10 cellular contexts compared by ENCODE assay signal in the genomic region with DNA sequence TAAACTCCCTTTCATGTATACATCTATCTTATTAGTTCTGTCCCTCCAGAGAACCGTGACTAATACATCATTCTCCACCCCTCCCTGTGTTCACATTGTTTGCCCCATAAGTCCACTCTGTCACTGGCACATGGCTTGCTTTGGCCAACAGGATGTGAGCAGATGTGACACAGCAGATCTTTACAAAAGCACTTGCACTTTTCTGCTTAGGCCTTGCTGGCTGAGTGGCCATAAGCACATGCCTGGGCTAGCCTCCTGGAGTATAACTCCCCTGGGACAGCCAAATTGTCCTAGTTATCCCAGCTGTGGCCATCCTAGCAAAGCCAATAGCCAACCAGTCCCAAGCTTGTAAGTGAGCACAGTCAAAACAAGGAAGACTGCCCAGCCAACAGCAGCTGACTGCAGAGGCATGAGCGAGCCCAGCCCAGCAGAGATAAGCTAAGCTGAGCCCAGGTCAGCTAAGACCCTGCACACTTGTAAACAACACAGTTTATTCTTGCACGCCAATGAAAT. TPM values are rescaled to one million over a fixed set of nuclear protein-coding genes. Genes with fewer than 3 reads are reported as not detected.
DNase-seq lines count a peak whose midpoint lies in the region; ATAC-seq and TF ChIP-seq lines count a peak whose summit lies in the region.
"Had no signal": no experiment of that assay in that cellular context is flagged by ENCODE, and none has a peak within 500 bp of the region (broad histone marks: within the 10 kb centered on the region; RNA-seq: fewer than 3 reads in every experiment).

No MANE protein-coding gene starts in this region.

- no peak overlapping the region for H3K4me2 ChIP-seq in GM23338

- peaks cover 5% of the 10 kb centered on the region for H3K27me3 Mint-ChIP-seq in GM23338 (ENCODE audit: insufficient read depth, low read depth, poor library complexity)
- peaks cover 31% of the 10 kb centered on the region for H3K27me3 Mint-ChIP-seq in activated CD4-positive, alpha-beta T cell treated with anti-CD3 and anti-CD28 coated beads, Interleukin-2, amount 10 ng/mL, durations not matched to agents 24 days and 14 days

- H3K36me3 ChIP-seq in GM23338 (ENCODE audit: insufficient read depth), result no peaks in the 10 kb centered on the region

- intact Hi-C loops in activated CD4-positive, alpha-beta T cell treated with anti-CD3 and anti-CD28 coated beads, Interleukin-2, amount 10 ng/mL, durations not matched to agents 24 days and 14 days (cut with micrococcal nuclease), result no loop called here

- H3K79me2 ChIP-seq in GM23338 (replicated peaks; ENCODE audit: insufficient read depth), result no peaks in the 10 kb centered on the region

- H3K4me3 Mint-ChIP-seq in GM23338, result no peak overlapping the region
- H3K4me3 Mint-ChIP-seq in activated CD4-positive, alpha-beta T cell treated with anti-CD3 and anti-CD28 coated beads, Interleukin-2, amount 10 ng/mL, durations not matched to agents 24 days and 14 days, result no peak overlapping the region
- H3K4me3 Mint-ChIP-seq: activated CD4-positive, alpha-beta memory T cell treated with anti-CD3 and anti-CD28 coated beads for 36 hours had no signal

- no peaks in the 10 kb centered on the region for H3K36me3 Mint-ChIP-seq in GM23338 (ENCODE audit: low read depth)
- no peaks in the 10 kb centered on the region for H3K36me3 Mint-ChIP-seq in activated CD4-positive, alpha-beta T cell treated with anti-CD3 and anti-CD28 coated beads, Interleukin-2, amount 10 ng/mL, durations not matched to agents 24 days and 14 days (ENCODE audit: low read depth)
- H3K36me3 Mint-ChIP-seq: activated CD4-positive, alpha-beta memory T cell treated with anti-CD3 and anti-CD28 coated beads for 36 hours had no signal

- H3K9me3 Mint-ChIP-seq in GM23338, result peaks cover 3% of the 10 kb centered on the region; the same call in 1 of the 3 replicates
- peaks cover 4% of the 10 kb centered on the region for H3K9me3 Mint-ChIP-seq in activated CD4-positive, alpha-beta T cell treated with anti-CD3 and anti-CD28 coated beads, Interleukin-2, amount 10 ng/mL, durations not matched to agents 24 days and 14 days
- H3K9me3 Mint-ChIP-seq: activated CD4-positive, alpha-beta memory T cell treated with anti-CD3 and anti-CD28 coated beads for 36 hours had no signal

- H2AFZ ChIP-seq in GM23338, result peak overlapping the region; percentile 63; the same call in 1 of the 2 replicates

- no peak overlapping the region for H3K27ac ChIP-seq in GM23338 (ENCODE audit: low read depth)

- H3K4me1 Mint-ChIP-seq in GM23338, result peaks cover 18% of the 10 kb centered on the region
- no peaks in the 10 kb centered on the region for H3K4me1 Mint-ChIP-seq in activated CD4-positive, alpha-beta T cell treated with anti-CD3 and anti-CD28 coated beads, Interleukin-2, amount 10 ng/mL, durations not matched to agents 24 days and 14 days

- H3K27me3 ChIP-seq in GM23338 (ENCODE audit: insufficient read depth), result no peaks in the 10 kb centered on the region

- no peak for TF ChIP-seq CTCF in GM23338 (conservative IDR thresholded peaks at IDR 0.05; ENCODE audit: low read depth in 2 of 2)

- no peak overlapping the region for H3K4me3 ChIP-seq in GM23338

- ATAC-seq in GM23338, result no peak
- ATAC-seq in GM21390 (IDR thresholded peaks at IDR 0.05; ENCODE audit: unreplicated experiment), result no peak

- H3K4me1 ChIP-seq in GM23338 (ENCODE audit: insufficient read depth), result peaks cover 11% of the 10 kb centered on the region
- H3K4me1 ChIP-seq: Caco-2 had no signal

- peaks cover 11% of the 10 kb centered on the region; the same call in 1 of the 2 replicates for H3K9me2 ChIP-seq in GM23338 (ENCODE audit: insufficient read depth)

- in situ Hi-C loops in Caki2 (cut with HindIII; ENCODE audit: low pct_unique_long_range_greater_than_20kb, low sequenced_read_pairs), result no loop called here

- DNase-seq in Caki2 (ENCODE audit: low read depth) (peak; percentile 56), GM23338 (ENCODE audit: low spot score) (no peak), NCI-H82 treated with DMSO at 0.1 percent for 48 hours (lab: John Stamatoyannopoulos, UW; ENCODE audit: unreplicated experiment) (peak; percentile 71), glomerular visceral epithelial cell (ENCODE audit: extremely low spot score) (peak; percentile 21), islet precursor cell (no peak), HuH-7.5 (ENCODE audit: low spot score) (no peak)
- no peak for DNase-seq in activated CD4-positive, alpha-beta T cell treated with anti-CD3 and anti-CD28 coated beads, Interleukin-2, amount 10 ng/mL, durations not matched to agents 24 days and 14 days
- DNase-seq: activated CD4-positive, alpha-beta memory T cell treated with anti-CD3 and anti-CD28 coated beads for 36 hours; Caco-2 had no signal

- H3F3A ChIP-seq in GM23338 (replicated peaks; ENCODE audit: low read depth), result no peaks in the 10 kb centered on the region

- no peaks in the 10 kb centered on the region for H4K20me1 ChIP-seq in GM23338 (replicated peaks; ENCODE audit: insufficient read depth)

- no peak overlapping the region for H3K27ac Mint-ChIP-seq in GM23338
- H3K27ac Mint-ChIP-seq in activated CD4-positive, alpha-beta T cell treated with anti-CD3 and anti-CD28 coated beads, Interleukin-2, amount 10 ng/mL, durations not matched to agents 24 days and 14 days, result no peak overlapping the region
- H3K27ac Mint-ChIP-seq: activated CD4-positive, alpha-beta memory T cell treated with anti-CD3 and anti-CD28 coated beads for 36 hours had no signal

TF ChIP-seq in GM23338, 12 proteins besides CTCF, POLR2A, EP300 and RAD21 (continues in another document):
- TF ChIP-seq, protein P1, sequence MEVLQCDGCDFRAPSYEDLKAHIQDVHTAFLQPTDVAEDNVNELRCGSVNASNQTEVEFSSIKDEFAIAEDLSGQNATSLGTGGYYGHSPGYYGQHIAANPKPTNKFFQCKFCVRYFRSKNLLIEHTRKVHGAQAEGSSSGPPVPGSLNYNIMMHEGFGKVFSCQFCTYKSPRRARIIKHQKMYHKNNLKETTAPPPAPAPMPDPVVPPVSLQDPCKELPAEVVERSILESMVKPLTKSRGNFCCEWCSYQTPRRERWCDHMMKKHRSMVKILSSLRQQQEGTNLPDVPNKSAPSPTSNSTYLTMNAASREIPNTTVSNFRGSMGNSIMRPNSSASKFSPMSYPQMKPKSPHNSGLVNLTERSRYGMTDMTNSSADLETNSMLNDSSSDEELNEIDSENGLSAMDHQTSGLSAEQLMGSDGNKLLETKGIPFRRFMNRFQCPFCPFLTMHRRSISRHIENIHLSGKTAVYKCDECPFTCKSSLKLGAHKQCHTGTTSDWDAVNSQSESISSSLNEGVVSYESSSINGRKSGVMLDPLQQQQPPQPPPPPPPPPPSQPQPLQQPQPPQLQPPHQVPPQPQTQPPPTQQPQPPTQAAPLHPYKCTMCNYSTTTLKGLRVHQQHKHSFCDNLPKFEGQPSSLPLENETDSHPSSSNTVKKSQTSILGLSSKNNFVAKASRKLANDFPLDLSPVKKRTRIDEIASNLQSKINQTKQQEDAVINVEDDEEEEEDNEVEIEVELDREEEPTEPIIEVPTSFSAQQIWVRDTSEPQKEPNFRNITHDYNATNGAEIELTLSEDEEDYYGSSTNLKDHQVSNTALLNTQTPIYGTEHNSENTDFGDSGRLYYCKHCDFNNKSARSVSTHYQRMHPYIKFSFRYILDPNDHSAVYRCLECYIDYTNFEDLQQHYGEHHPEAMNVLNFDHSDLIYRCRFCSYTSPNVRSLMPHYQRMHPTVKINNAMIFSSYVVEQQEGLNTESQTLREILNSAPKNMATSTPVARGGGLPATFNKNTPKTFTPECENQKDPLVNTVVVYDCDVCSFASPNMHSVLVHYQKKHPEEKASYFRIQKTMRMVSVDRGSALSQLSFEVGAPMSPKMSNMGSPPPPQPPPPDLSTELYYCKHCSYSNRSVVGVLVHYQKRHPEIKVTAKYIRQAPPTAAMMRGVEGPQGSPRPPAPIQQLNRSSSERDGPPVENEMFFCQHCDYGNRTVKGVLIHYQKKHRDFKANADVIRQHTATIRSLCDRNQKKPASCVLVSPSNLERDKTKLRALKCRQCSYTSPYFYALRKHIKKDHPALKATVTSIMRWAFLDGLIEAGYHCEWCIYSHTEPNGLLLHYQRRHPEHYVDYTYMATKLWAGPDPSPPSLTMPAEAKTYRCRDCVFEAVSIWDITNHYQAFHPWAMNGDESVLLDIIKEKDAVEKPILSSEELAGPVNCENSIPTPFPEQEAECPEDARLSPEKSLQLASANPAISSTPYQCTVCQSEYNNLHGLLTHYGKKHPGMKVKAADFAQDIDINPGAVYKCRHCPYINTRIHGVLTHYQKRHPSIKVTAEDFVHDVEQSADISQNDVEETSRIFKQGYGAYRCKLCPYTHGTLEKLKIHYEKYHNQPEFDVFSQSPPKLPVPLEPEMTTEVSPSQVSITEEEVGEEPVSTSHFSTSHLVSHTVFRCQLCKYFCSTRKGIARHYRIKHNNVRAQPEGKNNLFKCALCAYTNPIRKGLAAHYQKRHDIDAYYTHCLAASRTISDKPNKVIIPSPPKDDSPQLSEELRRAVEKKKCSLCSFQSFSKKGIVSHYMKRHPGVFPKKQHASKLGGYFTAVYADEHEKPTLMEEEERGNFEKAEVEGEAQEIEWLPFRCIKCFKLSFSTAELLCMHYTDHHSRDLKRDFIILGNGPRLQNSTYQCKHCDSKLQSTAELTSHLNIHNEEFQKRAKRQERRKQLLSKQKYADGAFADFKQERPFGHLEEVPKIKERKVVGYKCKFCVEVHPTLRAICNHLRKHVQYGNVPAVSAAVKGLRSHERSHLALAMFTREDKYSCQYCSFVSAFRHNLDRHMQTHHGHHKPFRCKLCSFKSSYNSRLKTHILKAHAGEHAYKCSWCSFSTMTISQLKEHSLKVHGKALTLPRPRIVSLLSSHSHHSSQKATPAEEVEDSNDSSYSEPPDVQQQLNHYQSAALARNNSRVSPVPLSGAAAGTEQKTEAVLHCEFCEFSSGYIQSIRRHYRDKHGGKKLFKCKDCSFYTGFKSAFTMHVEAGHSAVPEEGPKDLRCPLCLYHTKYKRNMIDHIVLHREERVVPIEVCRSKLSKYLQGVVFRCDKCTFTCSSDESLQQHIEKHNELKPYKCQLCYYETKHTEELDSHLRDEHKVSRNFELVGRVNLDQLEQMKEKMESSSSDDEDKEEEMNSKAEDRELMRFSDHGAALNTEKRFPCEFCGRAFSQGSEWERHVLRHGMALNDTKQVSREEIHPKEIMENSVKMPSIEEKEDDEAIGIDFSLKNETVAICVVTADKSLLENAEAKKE (CRISPR knock-in tag; IDR thresholded peaks at IDR 0.05), result no peak
- TF ChIP-seq ZNF331 (CRISPR knock-in tag; IDR thresholded peaks at IDR 0.05; ENCODE audit: low read depth), result no peak
- TF ChIP-seq JUNB (IDR thresholded peaks at IDR 0.05; ENCODE audit: unreplicated experiment), result no peak
- TF ChIP-seq POLR2AphosphoS5 (IDR thresholded peaks at IDR 0.05; ENCODE audit: low read depth), result no peak
- TF ChIP-seq NANOG (IDR thresholded peaks at IDR 0.05; ENCODE audit: borderline replicate concordance), result no peak
- TF ChIP-seq CREB1 (CRISPR knock-in tag; IDR thresholded peaks at IDR 0.05; ENCODE audit: low read depth), result no peak

RNA-seq across cellular contexts. Expression of a gene that starts 9.7 kb away (rescaled TPM):
- total RNA-seq in Caki2 (2014; rRNA removed; shearing (Covaris generic); ENCODE audit: low replicate concordance), result 185 and 189 TPM in 2 replicates
- 139 and 140 TPM in 2 replicates for total RNA-seq in GM23338 (2014; rRNA removed; shearing (Covaris generic))
- 104 and 107 TPM in 2 replicates for polyA plus RNA-seq in GM23338 (2016; fragmentation: Nextera tagmentation; extraction: Ambion mirVana)
- 30.5 and 30.6 TPM in 2 replicates for total RNA-seq in activated CD4-positive, alpha-beta T cell treated with anti-CD3 and anti-CD28 coated beads, Interleukin-2, amount 10 ng/mL, durations not matched to agents 24 days and 14 days

Comparison
In these comparisons a context has a peak if more than half of its experiments do, and no peak if none do; other contexts are left out.
1. DNase-seq: peak in Caki2 (single experiment), NCI-H82 treated with DMSO at 0.1 percent for 48 hours (single experiment) and glomerular visceral epithelial cell (single experiment); none in GM23338 (single experiment), activated CD4-positive, alpha-beta T cell treated with anti-CD3 and anti-CD28 coated beads, Interleukin-2, amount 10 ng/mL, durations not matched to agents 24 days and 14 days (single experiment), islet precursor cell (single experiment) and HuH-7.5 (single experiment).